ENCODE assay signal across 19 cellular contexts in genomic region chr2:57696016-57696415, GRCh38.
DNase-seq lines count a peak whose midpoint lies in the region; ATAC-seq, FAIRE-seq and TF ChIP-seq lines count a peak whose summit lies in the region.
"Had no signal": no experiment of that assay in that cellular context is flagged by ENCODE, and none has a peak within 500 bp of the region (broad histone marks: within the 10 kb centered on the region; RNA-seq: fewer than 3 reads in every experiment).

No MANE protein-coding gene starts in this region.

- no peak for TF ChIP-seq POLR2A in upper lobe of left lung (IDR thresholded peaks at IDR 0.05)

- H3K36me3 ChIP-seq in bronchial epithelial cell (ENCODE audit: control insufficient read depth, insufficient read depth, low read length) (no peaks in the 10 kb centered on the region), upper lobe of left lung (no peaks in the 10 kb centered on the region)
- H3K36me3 ChIP-seq: lower lobe of right lung had no signal

- H3K9me3 Mint-ChIP-seq in osteocyte (ENCODE audit: unreplicated experiment): peaks cover 7% of the 10 kb centered on the region
- H3K9me3 Mint-ChIP-seq in stimulated activated memory B cell treated with anti-CD40 and anti-IgM and Interleukin-4, amounts not matched to agents 10 μg/mL and 1 μg/mL and 100 μg/mL, for 72 hours: peaks cover 9% of the 10 kb centered on the region

- H3K4me3 ChIP-seq in bronchial epithelial cell (ENCODE audit: low read depth, low read length): no peak overlapping the region
- H3K4me3 ChIP-seq in upper lobe of left lung: no peak overlapping the region
- H3K4me3 ChIP-seq: lower lobe of right lung, testis had no signal

- ATAC-seq in stimulated activated memory B cell treated with anti-CD40 and anti-IgM and Interleukin-4, amounts not matched to agents 10 μg/mL and 1 μg/mL and 100 μg/mL, for 72 hours: no peak
- ATAC-seq in upper lobe of left lung (ENCODE audit: low FRiP score in 2 of 2): no peak
- ATAC-seq: lower lobe of right lung had no signal

- H3K36me3 Mint-ChIP-seq in osteocyte (ENCODE audit: unreplicated experiment): peaks cover 2% of the 10 kb centered on the region
- H3K36me3 Mint-ChIP-seq in stimulated activated memory B cell treated with anti-CD40 and anti-IgM and Interleukin-4, amounts not matched to agents 10 μg/mL and 1 μg/mL and 100 μg/mL, for 72 hours: no peaks in the 10 kb centered on the region

- DNase-seq in DMS53 (lab: John Stamatoyannopoulos, UW) (peak; percentile 8), DMS53 treated with DMSO at 0.1 percent for 48 hours (lab: John Stamatoyannopoulos, UW; ENCODE audit: unreplicated experiment) (no peak), NCI-H146 (lab: John Stamatoyannopoulos, UW) (peak; percentile 74), bronchial epithelial cell (ENCODE audit: low read depth) (peak; percentile 69), osteocyte (ENCODE audit: extremely low spot score, unreplicated experiment) (no peak), globus pallidus (ENCODE audit: low spot score) (no peak), upper lobe of left lung (no peak)
- DNase-seq: activated CD4-positive, alpha-beta T cell treated with anti-CD3 and anti-CD28 coated beads for 1 hour; activated T-cell treated with anti-CD3 and anti-CD28 coated beads, Interleukin-2, amount 50 U/mL, for 1 hour; GOT3; head of caudate nucleus; lower lobe of right lung; NCI-H1092; nucleus accumbens; testis had no signal

- H3K9me3 ChIP-seq in upper lobe of left lung: peaks cover 0 to 5% (median under 1%) of the 10 kb centered on the region in 4 donors
- H3K9me3 ChIP-seq: lower lobe of right lung, testis had no signal

- H3K27me3 Mint-ChIP-seq in osteocyte (ENCODE audit: unreplicated experiment): no peaks in the 10 kb centered on the region
- H3K27me3 Mint-ChIP-seq in stimulated activated memory B cell treated with anti-CD40 and anti-IgM and Interleukin-4, amounts not matched to agents 10 μg/mL and 1 μg/mL and 100 μg/mL, for 72 hours: no peaks in the 10 kb centered on the region

- H3K4me3 Mint-ChIP-seq in osteocyte (ENCODE audit: unreplicated experiment): no peak overlapping the region
- H3K4me3 Mint-ChIP-seq in stimulated activated memory B cell treated with anti-CD40 and anti-IgM and Interleukin-4, amounts not matched to agents 10 μg/mL and 1 μg/mL and 100 μg/mL, for 72 hours: no peak overlapping the region

- no peak overlapping the region for H3K27ac ChIP-seq in upper lobe of left lung
- H3K27ac ChIP-seq: 22Rv1, lower lobe of right lung, testis had no signal

- TF ChIP-seq CTCF in bronchial epithelial cell (IDR thresholded peaks at IDR 0.05; ENCODE audit: insufficient read depth, low read length, severe bottlenecking) (no peak), osteocyte (IDR thresholded peaks at IDR 0.05) (no peak), upper lobe of left lung (IDR thresholded peaks at IDR 0.05) (no peak)

- peaks cover 30% of the 10 kb centered on the region for H3K4me1 Mint-ChIP-seq in osteocyte (ENCODE audit: unreplicated experiment)
- peaks cover 14% of the 10 kb centered on the region for H3K4me1 Mint-ChIP-seq in stimulated activated memory B cell treated with anti-CD40 and anti-IgM and Interleukin-4, amounts not matched to agents 10 μg/mL and 1 μg/mL and 100 μg/mL, for 72 hours

- WGBS in upper lobe of left lung, 2 donors: 90 to 94% methylated on average over 4 of the region's 4 CpGs

- no peak for FAIRE-seq in bronchial epithelial cell (lab: Jason Lieb, UNC)
- FAIRE-seq: D721Med, GM19239 had no signal

- H3K4me1 ChIP-seq in upper lobe of left lung: no peaks in the 10 kb centered on the region
- H3K4me1 ChIP-seq: lower lobe of right lung, testis had no signal

- TF ChIP-seq EP300 in upper lobe of left lung (IDR thresholded peaks at IDR 0.05): no peak

- H3K27me3 ChIP-seq in bronchial epithelial cell (ENCODE audit: control insufficient read depth, insufficient read depth, low read length) (no peaks in the 10 kb centered on the region), upper lobe of left lung (no peaks in the 10 kb centered on the region)
- H3K27me3 ChIP-seq: testis had no signal

- H3K27ac Mint-ChIP-seq in osteocyte (ENCODE audit: unreplicated experiment): peak overlapping the region; percentile 53
- no peak overlapping the region for H3K27ac Mint-ChIP-seq in stimulated activated memory B cell treated with anti-CD40 and anti-IgM and Interleukin-4, amounts not matched to agents 10 μg/mL and 1 μg/mL and 100 μg/mL, for 72 hours

Comparison
In these comparisons a context has a peak if more than half of its experiments do, and no peak if none do; other contexts are left out.
1. DNase-seq: peak in DMS53 (single experiment), NCI-H146 (single experiment) and bronchial epithelial cell (single experiment); none in DMS53 treated with DMSO at 0.1 percent for 48 hours (single experiment), osteocyte (single experiment), globus pallidus (single experiment) and upper lobe of left lung (0 of 2).